ENCODE assay signal across 1 cellular context in genomic region chr11:72454791-72455190, GRCh38.
TF ChIP-seq lines count a peak whose summit lies in the region.

No MANE protein-coding gene starts in this region.

TF ChIP-seq in HCT116, 20 proteins besides CTCF, POLR2A, EP300 and RAD21:
- TF ChIP-seq ZBTB33 (IDR thresholded peaks at IDR 0.05; ENCODE audit: extremely low read depth, insufficient replicate concordance, low read length): no peak
- TF ChIP-seq POLR2AphosphoS5 (IDR thresholded peaks at IDR 0.05; ENCODE audit: low read depth, low read length): no peak
- no peak for TF ChIP-seq CEBPB (IDR thresholded peaks at IDR 0.05; ENCODE audit: low read depth)
- TF ChIP-seq REST (IDR thresholded peaks at IDR 0.05; ENCODE audit: low read depth): no peak
- no peak for TF ChIP-seq ZFX (IDR thresholded peaks at IDR 0.05)
- no peak for TF ChIP-seq ELF1 (IDR thresholded peaks at IDR 0.05; ENCODE audit: borderline replicate concordance, low read depth)
